2 cellular contexts compared by ENCODE assay signal in the genomic region with DNA sequence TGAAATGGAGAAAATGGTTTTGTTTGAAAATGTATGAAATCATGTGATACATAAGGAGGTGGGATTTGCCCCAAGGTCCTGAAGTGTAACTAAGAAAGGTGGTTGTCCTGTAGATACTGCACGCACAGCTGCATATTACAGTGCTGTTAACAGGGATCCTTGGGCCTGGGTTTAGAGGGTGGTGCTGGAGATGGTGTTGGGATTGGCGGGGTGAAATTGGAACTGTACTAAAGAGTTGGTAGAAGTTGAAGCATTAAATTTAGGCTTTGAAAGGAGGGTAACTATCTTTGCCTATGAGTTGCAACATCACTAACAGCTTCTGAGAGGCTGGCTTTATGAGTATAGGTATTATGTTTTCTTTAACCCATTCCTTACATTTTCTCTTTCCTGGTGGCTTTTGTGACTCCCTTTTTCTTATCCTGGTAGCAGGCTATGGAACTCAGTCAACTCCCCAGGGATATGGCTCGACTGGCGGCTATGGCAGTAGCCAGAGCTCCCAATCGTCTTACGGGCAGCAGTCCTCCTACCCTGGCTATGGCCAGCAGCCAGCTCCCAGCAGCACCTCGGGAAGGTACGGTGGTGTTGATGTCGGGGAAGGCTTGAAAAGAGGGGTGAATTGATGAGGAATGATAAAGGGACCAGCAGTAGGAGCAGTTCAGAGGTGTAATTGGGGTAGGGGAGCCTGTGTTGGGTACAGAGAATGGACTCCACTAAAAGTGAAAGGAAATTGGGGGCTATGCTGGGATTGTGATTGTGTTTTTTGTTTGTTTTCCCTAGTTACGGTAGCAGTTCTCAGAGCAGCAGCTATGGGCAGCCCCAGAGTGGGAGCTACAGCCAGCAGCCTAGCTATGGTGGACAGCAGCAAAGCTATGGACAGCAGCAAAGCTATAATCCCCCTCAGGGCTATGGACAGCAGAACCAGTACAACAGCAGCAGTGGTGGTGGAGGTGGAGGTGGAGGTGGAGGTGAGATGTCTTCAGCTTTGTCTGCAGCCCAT.
TF ChIP-seq lines count a peak whose summit lies in the region.

No MANE protein-coding gene starts in this region.

TF ChIP-seq in K562, 482 proteins besides CTCF, POLR2A, EP300 and RAD21 (continues in another document):
- TF ChIP-seq FIP1L1 (IDR thresholded peaks at IDR 0.05; ENCODE audit: low read depth, low read length, poor library complexity, severe bottlenecking): no peak
- TF ChIP-seq, protein P1, sequence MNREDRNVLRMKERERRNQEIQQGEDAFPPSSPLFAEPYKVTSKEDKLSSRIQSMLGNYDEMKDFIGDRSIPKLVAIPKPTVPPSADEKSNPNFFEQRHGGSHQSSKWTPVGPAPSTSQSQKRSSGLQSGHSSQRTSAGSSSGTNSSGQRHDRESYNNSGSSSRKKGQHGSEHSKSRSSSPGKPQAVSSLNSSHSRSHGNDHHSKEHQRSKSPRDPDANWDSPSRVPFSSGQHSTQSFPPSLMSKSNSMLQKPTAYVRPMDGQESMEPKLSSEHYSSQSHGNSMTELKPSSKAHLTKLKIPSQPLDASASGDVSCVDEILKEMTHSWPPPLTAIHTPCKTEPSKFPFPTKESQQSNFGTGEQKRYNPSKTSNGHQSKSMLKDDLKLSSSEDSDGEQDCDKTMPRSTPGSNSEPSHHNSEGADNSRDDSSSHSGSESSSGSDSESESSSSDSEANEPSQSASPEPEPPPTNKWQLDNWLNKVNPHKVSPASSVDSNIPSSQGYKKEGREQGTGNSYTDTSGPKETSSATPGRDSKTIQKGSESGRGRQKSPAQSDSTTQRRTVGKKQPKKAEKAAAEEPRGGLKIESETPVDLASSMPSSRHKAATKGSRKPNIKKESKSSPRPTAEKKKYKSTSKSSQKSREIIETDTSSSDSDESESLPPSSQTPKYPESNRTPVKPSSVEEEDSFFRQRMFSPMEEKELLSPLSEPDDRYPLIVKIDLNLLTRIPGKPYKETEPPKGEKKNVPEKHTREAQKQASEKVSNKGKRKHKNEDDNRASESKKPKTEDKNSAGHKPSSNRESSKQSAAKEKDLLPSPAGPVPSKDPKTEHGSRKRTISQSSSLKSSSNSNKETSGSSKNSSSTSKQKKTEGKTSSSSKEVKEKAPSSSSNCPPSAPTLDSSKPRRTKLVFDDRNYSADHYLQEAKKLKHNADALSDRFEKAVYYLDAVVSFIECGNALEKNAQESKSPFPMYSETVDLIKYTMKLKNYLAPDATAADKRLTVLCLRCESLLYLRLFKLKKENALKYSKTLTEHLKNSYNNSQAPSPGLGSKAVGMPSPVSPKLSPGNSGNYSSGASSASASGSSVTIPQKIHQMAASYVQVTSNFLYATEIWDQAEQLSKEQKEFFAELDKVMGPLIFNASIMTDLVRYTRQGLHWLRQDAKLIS (CRISPR knock-in tag; IDR thresholded peaks at IDR 0.05): 0 out of 2 replicates have a peak, but pooled peaks have one; percentile 40
- TF ChIP-seq HMBOX1 (IDR thresholded peaks at IDR 0.05): no peak
- TF ChIP-seq, protein P2, sequence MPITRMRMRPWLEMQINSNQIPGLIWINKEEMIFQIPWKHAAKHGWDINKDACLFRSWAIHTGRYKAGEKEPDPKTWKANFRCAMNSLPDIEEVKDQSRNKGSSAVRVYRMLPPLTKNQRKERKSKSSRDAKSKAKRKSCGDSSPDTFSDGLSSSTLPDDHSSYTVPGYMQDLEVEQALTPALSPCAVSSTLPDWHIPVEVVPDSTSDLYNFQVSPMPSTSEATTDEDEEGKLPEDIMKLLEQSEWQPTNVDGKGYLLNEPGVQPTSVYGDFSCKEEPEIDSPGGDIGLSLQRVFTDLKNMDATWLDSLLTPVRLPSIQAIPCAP (CRISPR knock-in tag; IDR thresholded peaks at IDR 0.05; ENCODE audit: borderline replicate concordance): no peak
- no peak for TF ChIP-seq CHD2 (IDR thresholded peaks at IDR 0.05; ENCODE audit: low read depth, low read length)
- TF ChIP-seq U2AF2 (optimal IDR thresholded peaks at IDR 0.05; ENCODE audit: low read depth, low read length): no peak
- TF ChIP-seq, protein P3, sequence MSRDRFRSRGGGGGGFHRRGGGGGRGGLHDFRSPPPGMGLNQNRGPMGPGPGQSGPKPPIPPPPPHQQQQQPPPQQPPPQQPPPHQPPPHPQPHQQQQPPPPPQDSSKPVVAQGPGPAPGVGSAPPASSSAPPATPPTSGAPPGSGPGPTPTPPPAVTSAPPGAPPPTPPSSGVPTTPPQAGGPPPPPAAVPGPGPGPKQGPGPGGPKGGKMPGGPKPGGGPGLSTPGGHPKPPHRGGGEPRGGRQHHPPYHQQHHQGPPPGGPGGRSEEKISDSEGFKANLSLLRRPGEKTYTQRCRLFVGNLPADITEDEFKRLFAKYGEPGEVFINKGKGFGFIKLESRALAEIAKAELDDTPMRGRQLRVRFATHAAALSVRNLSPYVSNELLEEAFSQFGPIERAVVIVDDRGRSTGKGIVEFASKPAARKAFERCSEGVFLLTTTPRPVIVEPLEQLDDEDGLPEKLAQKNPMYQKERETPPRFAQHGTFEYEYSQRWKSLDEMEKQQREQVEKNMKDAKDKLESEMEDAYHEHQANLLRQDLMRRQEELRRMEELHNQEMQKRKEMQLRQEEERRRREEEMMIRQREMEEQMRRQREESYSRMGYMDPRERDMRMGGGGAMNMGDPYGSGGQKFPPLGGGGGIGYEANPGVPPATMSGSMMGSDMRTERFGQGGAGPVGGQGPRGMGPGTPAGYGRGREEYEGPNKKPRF (IDR thresholded peaks at IDR 0.05; ENCODE audit: low read depth, low read length): no peak
- TF ChIP-seq KAT7 (CRISPR knock-in tag; IDR thresholded peaks at IDR 0.05; ENCODE audit: borderline replicate concordance): peak; percentile 69; the same call in 1 of the 2 replicates
- TF ChIP-seq FOXA3 (CRISPR knock-in tag; conservative IDR thresholded peaks at IDR 0.05 in 1 of 2, IDR thresholded peaks at IDR 0.05 in 1 of 2): 0 out of 4 replicates have a peak, but pooled peaks of 1 of the 2 experiments have one; percentile 18
- TF ChIP-seq SRSF3 (IDR thresholded peaks at IDR 0.05; ENCODE audit: insufficient read depth, low read length): no peak
- no peak for TF ChIP-seq PPARD (CRISPR knock-in tag; IDR thresholded peaks at IDR 0.05)
- no peak for TF ChIP-seq C11orf30 (IDR thresholded peaks at IDR 0.05; ENCODE audit: low read depth)
- no peak for TF ChIP-seq ZNF3 (CRISPR knock-in tag; IDR thresholded peaks at IDR 0.05)
- TF ChIP-seq HNRNPK (IDR thresholded peaks at IDR 0.05; ENCODE audit: low read depth, low read length, poor library complexity, severe bottlenecking): no peak
- TF ChIP-seq, protein P4, sequence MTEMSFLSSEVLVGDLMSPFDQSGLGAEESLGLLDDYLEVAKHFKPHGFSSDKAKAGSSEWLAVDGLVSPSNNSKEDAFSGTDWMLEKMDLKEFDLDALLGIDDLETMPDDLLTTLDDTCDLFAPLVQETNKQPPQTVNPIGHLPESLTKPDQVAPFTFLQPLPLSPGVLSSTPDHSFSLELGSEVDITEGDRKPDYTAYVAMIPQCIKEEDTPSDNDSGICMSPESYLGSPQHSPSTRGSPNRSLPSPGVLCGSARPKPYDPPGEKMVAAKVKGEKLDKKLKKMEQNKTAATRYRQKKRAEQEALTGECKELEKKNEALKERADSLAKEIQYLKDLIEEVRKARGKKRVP (CRISPR knock-in tag; IDR thresholded peaks at IDR 0.05): no peak
- TF ChIP-seq KLF1 (tag; IDR thresholded peaks at IDR 0.05): no peak
- TF ChIP-seq TRIM28 (IDR thresholded peaks at IDR 0.05): no peak

TF ChIP-seq in neural cell, 6 proteins besides CTCF, POLR2A, EP300 and RAD21:
- TF ChIP-seq MXI1 (conservative IDR thresholded peaks at IDR 0.05; ENCODE audit: poor library complexity, severe bottlenecking) (no peak), EZH2 (IDR thresholded peaks at IDR 0.05; ENCODE audit: borderline replicate concordance, insufficient read depth, low read length, poor library complexity, severe bottlenecking) (no peak), SMC3 (conservative IDR thresholded peaks at IDR 0.05; ENCODE audit: poor library complexity) (no peak)
- TF ChIP-seq, protein P5, sequence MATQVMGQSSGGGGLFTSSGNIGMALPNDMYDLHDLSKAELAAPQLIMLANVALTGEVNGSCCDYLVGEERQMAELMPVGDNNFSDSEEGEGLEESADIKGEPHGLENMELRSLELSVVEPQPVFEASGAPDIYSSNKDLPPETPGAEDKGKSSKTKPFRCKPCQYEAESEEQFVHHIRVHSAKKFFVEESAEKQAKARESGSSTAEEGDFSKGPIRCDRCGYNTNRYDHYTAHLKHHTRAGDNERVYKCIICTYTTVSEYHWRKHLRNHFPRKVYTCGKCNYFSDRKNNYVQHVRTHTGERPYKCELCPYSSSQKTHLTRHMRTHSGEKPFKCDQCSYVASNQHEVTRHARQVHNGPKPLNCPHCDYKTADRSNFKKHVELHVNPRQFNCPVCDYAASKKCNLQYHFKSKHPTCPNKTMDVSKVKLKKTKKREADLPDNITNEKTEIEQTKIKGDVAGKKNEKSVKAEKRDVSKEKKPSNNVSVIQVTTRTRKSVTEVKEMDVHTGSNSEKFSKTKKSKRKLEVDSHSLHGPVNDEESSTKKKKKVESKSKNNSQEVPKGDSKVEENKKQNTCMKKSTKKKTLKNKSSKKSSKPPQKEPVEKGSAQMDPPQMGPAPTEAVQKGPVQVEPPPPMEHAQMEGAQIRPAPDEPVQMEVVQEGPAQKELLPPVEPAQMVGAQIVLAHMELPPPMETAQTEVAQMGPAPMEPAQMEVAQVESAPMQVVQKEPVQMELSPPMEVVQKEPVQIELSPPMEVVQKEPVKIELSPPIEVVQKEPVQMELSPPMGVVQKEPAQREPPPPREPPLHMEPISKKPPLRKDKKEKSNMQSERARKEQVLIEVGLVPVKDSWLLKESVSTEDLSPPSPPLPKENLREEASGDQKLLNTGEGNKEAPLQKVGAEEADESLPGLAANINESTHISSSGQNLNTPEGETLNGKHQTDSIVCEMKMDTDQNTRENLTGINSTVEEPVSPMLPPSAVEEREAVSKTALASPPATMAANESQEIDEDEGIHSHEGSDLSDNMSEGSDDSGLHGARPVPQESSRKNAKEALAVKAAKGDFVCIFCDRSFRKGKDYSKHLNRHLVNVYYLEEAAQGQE (IDR thresholded peaks at IDR 0.05; ENCODE audit: borderline replicate concordance): no peak
TF ChIP-seq in neural cell: peak in this region for 0.
